ENCODE assay signal across 1 cellular context in genomic region chr9:89498845-89499480, GRCh38.
TF ChIP-seq lines count a peak whose summit lies in the region.

No MANE protein-coding gene starts in this region.

TF ChIP-seq in GM23338, 12 proteins besides CTCF, POLR2A, EP300 and RAD21 (continued from another document):
- TF ChIP-seq ZNF462 (CRISPR knock-in tag; IDR thresholded peaks at IDR 0.05), result no peak
- TF ChIP-seq POLR2AphosphoS5 (IDR thresholded peaks at IDR 0.05; ENCODE audit: low read depth), result no peak
- no peak for TF ChIP-seq ZNF331 (CRISPR knock-in tag; IDR thresholded peaks at IDR 0.05; ENCODE audit: low read depth)
